Comparison of ENCODE assay signal across 11 cellular contexts in genomic region chr17:2266865-2267228, GRCh38. TPM values are rescaled to one million over a fixed set of nuclear protein-coding genes. Genes with fewer than 3 reads are reported as not detected.
DNase-seq lines count a peak whose midpoint lies in the region; ATAC-seq and TF ChIP-seq lines count a peak whose summit lies in the region.
"Had no signal": no experiment of that assay in that cellular context is flagged by ENCODE, and none has a peak within 500 bp of the region (broad histone marks: within the 10 kb centered on the region; RNA-seq: fewer than 3 reads in every experiment).

No MANE protein-coding gene starts in this region.

- H3K4me3 ChIP-seq in GM12865 (ENCODE audit: low read depth, low read length) (peak overlapping the region; percentile 20), OCI-LY1 (ENCODE audit: low read depth, low read length, poor library complexity, severe bottlenecking) (peak overlapping the region; percentile 48), mucosa of rectum (ENCODE audit: low read length in 2 of 2) (no peak overlapping the region), left ventricle myocardium inferior (no peak overlapping the region)
- H3K4me3 ChIP-seq: neural progenitor cell had no signal

- 0 out of 2 replicates have a peak, but pooled peaks cover 4% of the 10 kb centered on the region for H3K36me3 ChIP-seq in OCI-LY1 (ENCODE audit: insufficient read depth, low read length)
- peaks cover 5 to 9% of the 10 kb centered on the region in 2 donors for H3K36me3 ChIP-seq in mucosa of rectum (ENCODE audit: control insufficient read depth in 2 of 2, insufficient read depth in 2 of 2, low read length in 2 of 2)
- peaks cover 18% of the 10 kb centered on the region for H3K36me3 ChIP-seq in left ventricle myocardium inferior
- H3K36me3 ChIP-seq: neural progenitor cell had no signal

- H3K27ac ChIP-seq in OCI-LY1 (ENCODE audit: low read depth, low read length, poor library complexity, severe bottlenecking) (peak overlapping the region; percentile 95), mucosa of rectum (ENCODE audit: low read depth in 2 of 2, low read length in 2 of 2) (peak overlapping the region; percentile 55 to 73), left ventricle myocardium inferior (replicated peaks) (no peak overlapping the region)
- H3K27ac ChIP-seq: neural progenitor cell had no signal

- H3K9me3 ChIP-seq in OCI-LY1 (ENCODE audit: low read length): no peaks in the 10 kb centered on the region
- H3K9me3 ChIP-seq in mucosa of rectum (ENCODE audit: control insufficient read depth in 2 of 2, low read length in 2 of 2): no peaks in the 10 kb centered on the region
- H3K9me3 ChIP-seq in left ventricle myocardium inferior (replicated peaks): no peaks in the 10 kb centered on the region

- H4K20me1 ChIP-seq in OCI-LY1 (ENCODE audit: insufficient read depth, low read length): no peaks in the 10 kb centered on the region

- intact Hi-C loops in left ventricle myocardium inferior (cut with micrococcal nuclease): no loop called here

- DNase-seq in GM12865 (ENCODE audit: low read depth): no peak
- no peak for DNase-seq in SKM-1 treated with dmso at 0.1 percent for 144 hours (lab: John Stamatoyannopoulos, UW; ENCODE audit: unreplicated experiment)
- no peak for DNase-seq in left ventricle myocardium inferior
- DNase-seq: dermis blood vessel endothelial cell, NCI-H2171 had no signal

- H2AFZ ChIP-seq in OCI-LY1 (ENCODE audit: low read length): no peak overlapping the region
- H2AFZ ChIP-seq: neural progenitor cell had no signal

- H3K4me1 ChIP-seq in OCI-LY1 (ENCODE audit: insufficient read depth, low read length, severe bottlenecking) (peaks cover 27% of the 10 kb centered on the region), mucosa of rectum (ENCODE audit: control insufficient read depth in 2 of 2, insufficient read depth in 2 of 2, low read length in 2 of 2) (peaks cover 0 to 3% of the 10 kb centered on the region in 2 donors), left ventricle myocardium inferior (peaks cover 29% of the 10 kb centered on the region)
- H3K4me1 ChIP-seq: neural progenitor cell had no signal

- H3K27me3 ChIP-seq in OCI-LY1 (ENCODE audit: insufficient read depth, low read length) (no peaks in the 10 kb centered on the region), mucosa of rectum (ENCODE audit: control insufficient read depth in 2 of 2, insufficient read depth in 2 of 2, low read length in 2 of 2) (no peaks in the 10 kb centered on the region), left ventricle myocardium inferior (ENCODE audit: low read depth) (no peaks in the 10 kb centered on the region)
- H3K27me3 ChIP-seq: neural progenitor cell had no signal

- ATAC-seq in GM21515 (IDR thresholded peaks at IDR 0.05; ENCODE audit: unreplicated experiment): peak; percentile 17
- no peak for ATAC-seq in GM18520 (IDR thresholded peaks at IDR 0.05; ENCODE audit: unreplicated experiment)
- ATAC-seq in GM18873 (IDR thresholded peaks at IDR 0.05; ENCODE audit: low FRiP score, unreplicated experiment): no peak

- H3K9ac ChIP-seq in OCI-LY1 (ENCODE audit: low read length) (peak overlapping the region; percentile 59), mucosa of rectum (ENCODE audit: low read depth in 1 of 2, low read length in 2 of 2) (peak overlapping the region in 1 of 2 donors; percentile 5)
- H3K9ac ChIP-seq: neural progenitor cell had no signal

- no peaks in the 10 kb centered on the region for H3K9me2 ChIP-seq in OCI-LY1 (ENCODE audit: low read depth, low read length)

- TF ChIP-seq CTCF in GM12865 (IDR thresholded peaks at IDR 0.05; ENCODE audit: insufficient read depth, low read depth, low read length, missing control alignments) (no peak), OCI-LY1 (IDR thresholded peaks at IDR 0.05; ENCODE audit: low read length) (no peak), left ventricle myocardium inferior (IDR thresholded peaks at IDR 0.05; ENCODE audit: borderline replicate concordance) (no peak)

- H3K79me2 ChIP-seq in OCI-LY1 (ENCODE audit: insufficient read depth, low read length): no peaks in the 10 kb centered on the region

- H3K4me2 ChIP-seq in OCI-LY1 (ENCODE audit: low read length): peak overlapping the region; percentile 70
- H3K4me2 ChIP-seq: neural progenitor cell had no signal

- H3F3A ChIP-seq in OCI-LY1 (ENCODE audit: insufficient read depth, low read length): 0 out of 2 replicates have a peak, but pooled peaks cover 11% of the 10 kb centered on the region

RNA-seq across cellular contexts. Expression of gene SMG6, which starts 36.7 kb away (rescaled TPM):
- 22.1 TPM for total RNA-seq in left ventricle myocardium inferior

RNA-seq across cellular contexts. Expression of gene SRR, which starts 36.9 kb away (rescaled TPM):
- total RNA-seq in left ventricle myocardium inferior: 8.2 TPM

Comparison
In these comparisons a context has a peak if more than half of its experiments do, and no peak if none do; other contexts are left out.
1. H3K4me3 ChIP-seq: peak in GM12865 (single experiment) and OCI-LY1 (single experiment); none in mucosa of rectum (0 of 2) and left ventricle myocardium inferior (single experiment).